Comparison of ENCODE assay signal across 21 cellular contexts in genomic region chr21:19368944-19369343, GRCh38.
"Had no signal": no experiment of that assay in that cellular context is flagged by ENCODE, and none has a peak within 500 bp of the region (broad histone marks: within the 10 kb centered on the region; RNA-seq: fewer than 3 reads in every experiment).

No MANE protein-coding gene starts in this region.

- H3K27me3 ChIP-seq: brain microvascular endothelial cell, colonic mucosa, gastrocnemius medialis, neural progenitor cell, suprapubic skin, transverse colon, uterus had no signal

- H3K9ac ChIP-seq: neural progenitor cell had no signal

- H3K36me3 Mint-ChIP-seq: activated CD8-positive, alpha-beta memory T cell treated with anti-CD3 and anti-CD28 coated beads, Interleukin-2, amount 10 ng/mL, durations not matched to agents 7 days and 5 days; naive B cell; neural progenitor cell had no signal

- H3K4me1 ChIP-seq: colonic mucosa, gastrocnemius medialis, neural progenitor cell, prostate gland, suprapubic skin, transverse colon, uterus had no signal

- H3K9me3 Mint-ChIP-seq: naive B cell, neural progenitor cell had no signal

- H3K27ac Mint-ChIP-seq: activated CD4-positive, alpha-beta memory T cell treated with anti-CD3 and anti-CD28 coated beads, Interleukin-2, amount 10 ng/mL, durations not matched to agents 7 days and 5 days; activated CD8-positive, alpha-beta memory T cell treated with anti-CD3 and anti-CD28 coated beads, Interleukin-2, amount 10 ng/mL, durations not matched to agents 7 days and 5 days; naive B cell; neural progenitor cell; stimulated activated naive CD8-positive, alpha-beta T cell treated with anti-CD3 and anti-CD28 coated beads, Interleukin-15, amount 100 ng/mL, for 72 hours; T-helper 2 cell treated with Interferon-gamma antibody and Interleukin-4, amounts not matched to agents 5 μg/mL and 100 μg/mL, for 36 hours had no signal

- DNase-seq: activated CD4-positive, alpha-beta memory T cell treated with anti-CD3 and anti-CD28 coated beads, Interleukin-2, amount 10 ng/mL, durations not matched to agents 7 days and 5 days; activated CD4-positive, alpha-beta T cell treated with anti-CD3 and anti-CD28 coated beads for 48 hours; activated CD4-positive, CD25-positive, alpha-beta regulatory T cell; activated CD8-positive, alpha-beta memory T cell treated with anti-CD3 and anti-CD28 coated beads, Interleukin-2, amount 10 ng/mL, durations not matched to agents 7 days and 5 days; activated naive CD4-positive, alpha-beta T cell; anterior cingulate cortex; brain microvascular endothelial cell; central memory CD4-positive, alpha-beta T cell; colonic mucosa; gastrocnemius medialis; head of caudate nucleus; naive B cell; right cardiac atrium; stimulated activated CD4-positive, alpha-beta T cell treated with anti-CD3 and anti-CD28 coated beads, Interleukin-2, amount 100 ng/mL, for 48 hours; stimulated activated naive CD8-positive, alpha-beta T cell treated with anti-CD3 and anti-CD28 coated beads, Interleukin-15, amount 100 ng/mL, for 72 hours; transverse colon; uterus had no signal

- H3K27me3 Mint-ChIP-seq: activated CD4-positive, alpha-beta memory T cell treated with anti-CD3 and anti-CD28 coated beads, Interleukin-2, amount 10 ng/mL, durations not matched to agents 7 days and 5 days; activated CD8-positive, alpha-beta memory T cell treated with anti-CD3 and anti-CD28 coated beads, Interleukin-2, amount 10 ng/mL, durations not matched to agents 7 days and 5 days; naive B cell; stimulated activated naive CD8-positive, alpha-beta T cell treated with anti-CD3 and anti-CD28 coated beads, Interleukin-15, amount 100 ng/mL, for 72 hours had no signal

- H3K4me2 ChIP-seq: neural progenitor cell had no signal

- H3K4me3 ChIP-seq: colonic mucosa, gastrocnemius medialis, neural progenitor cell, prostate gland, suprapubic skin, transverse colon, uterus had no signal

- H3K9me3 ChIP-seq: colonic mucosa, gastrocnemius medialis, prostate gland, suprapubic skin, transverse colon had no signal

- H2AFZ ChIP-seq: neural progenitor cell had no signal

- H3K27ac ChIP-seq: brain microvascular endothelial cell, colonic mucosa, gastrocnemius medialis, neural progenitor cell, prostate gland, suprapubic skin, transverse colon, uterus had no signal

- H3K36me3 ChIP-seq: brain microvascular endothelial cell, colonic mucosa, gastrocnemius medialis, neural progenitor cell, prostate gland, suprapubic skin, transverse colon had no signal

- H3K4me1 Mint-ChIP-seq: activated CD4-positive, alpha-beta memory T cell treated with anti-CD3 and anti-CD28 coated beads, Interleukin-2, amount 10 ng/mL, durations not matched to agents 7 days and 5 days; activated CD8-positive, alpha-beta memory T cell treated with anti-CD3 and anti-CD28 coated beads, Interleukin-2, amount 10 ng/mL, durations not matched to agents 7 days and 5 days; naive B cell; neural progenitor cell; stimulated activated naive CD8-positive, alpha-beta T cell treated with anti-CD3 and anti-CD28 coated beads, Interleukin-15, amount 100 ng/mL, for 72 hours had no signal

- H3K4me3 Mint-ChIP-seq: activated CD4-positive, alpha-beta memory T cell treated with anti-CD3 and anti-CD28 coated beads, Interleukin-2, amount 10 ng/mL, durations not matched to agents 7 days and 5 days; activated CD8-positive, alpha-beta memory T cell treated with anti-CD3 and anti-CD28 coated beads, Interleukin-2, amount 10 ng/mL, durations not matched to agents 7 days and 5 days; naive B cell; neural progenitor cell; stimulated activated naive CD8-positive, alpha-beta T cell treated with anti-CD3 and anti-CD28 coated beads, Interleukin-15, amount 100 ng/mL, for 72 hours; T-helper 2 cell treated with Interferon-gamma antibody and Interleukin-4, amounts not matched to agents 5 μg/mL and 100 μg/mL, for 36 hours had no signal
